Comparison of ENCODE assay signal across 18 cellular contexts in genomic region chr2:144111443-144111842, GRCh38.
DNase-seq lines count a peak whose midpoint lies in the region; ATAC-seq and TF ChIP-seq lines count a peak whose summit lies in the region.
"Had no signal": no experiment of that assay in that cellular context is flagged by ENCODE, and none has a peak within 500 bp of the region (broad histone marks: within the 10 kb centered on the region; RNA-seq: fewer than 3 reads in every experiment).

No MANE protein-coding gene starts in this region.

- TF ChIP-seq CTCF in HFFc6 (IDR thresholded peaks at IDR 0.05) (no peak), type B pancreatic cell (conservative IDR thresholded peaks at IDR 0.05) (no peak)

- H3K4me3 Mint-ChIP-seq in HFFc6 = peak overlapping the region; percentile 67
- H3K4me3 Mint-ChIP-seq in type B pancreatic cell = no peak overlapping the region
- H3K4me3 Mint-ChIP-seq: neural progenitor cell had no signal

- H3K27me3 Mint-ChIP-seq in HFFc6 (ENCODE audit: insufficient read depth) = no peaks in the 10 kb centered on the region; the same call in 1 of the 2 replicates
- H3K27me3 Mint-ChIP-seq in type B pancreatic cell = peaks cover 4% of the 10 kb centered on the region

- ATAC-seq in HG03460 (IDR thresholded peaks at IDR 0.05; ENCODE audit: unreplicated experiment) = no peak
- ATAC-seq in sciatic nerve = no peak
- ATAC-seq in HG03469 (IDR thresholded peaks at IDR 0.05; ENCODE audit: unreplicated experiment) = no peak

- DNase-seq in A172 (ENCODE audit: low spot score) (peak; percentile 87), HFFc6 (peak; percentile 93), astrocyte of the hippocampus (ENCODE audit: low read depth, low spot score) (peak; percentile 70), islet precursor cell (peak; percentile 80), sciatic nerve (ENCODE audit: low spot score) (no peak), type B pancreatic cell (ENCODE audit: extremely low spot score, unreplicated experiment) (no peak)
- DNase-seq: activated naive CD4-positive, alpha-beta T cell treated with anti-CD3 and anti-CD28 coated beads, Interleukin-2, amount 50 U/mL, for 16 hours; cortex of kidney; DMS 273 treated with DMSO at 0.1 percent for 48 hours; NCI-H1105 treated with DMSO at 0.1 percent for 48 hours; NCI-H510A; RPMI8226; stimulated activated CD4-positive, alpha-beta T cell treated with anti-CD3 and anti-CD28 coated beads, Interleukin-12 subunit alpha, Interleukin-12 subunit beta, amount 100 ng/mL, for 4 hours; T-helper 9 cell; tibial artery had no signal

- intact Hi-C loops in sciatic nerve (cut with DNase I) = no loop called here

- peaks cover 21% of the 10 kb centered on the region for H3K9me3 Mint-ChIP-seq in HFFc6
- peaks cover 4% of the 10 kb centered on the region for H3K9me3 Mint-ChIP-seq in type B pancreatic cell

- H3K36me3 Mint-ChIP-seq in HFFc6 (ENCODE audit: low read depth) (peaks cover 26% of the 10 kb centered on the region), type B pancreatic cell (no peaks in the 10 kb centered on the region)
- H3K36me3 Mint-ChIP-seq: neural progenitor cell had no signal

- H3K4me1 Mint-ChIP-seq in HFFc6 (ENCODE audit: low read depth) = peaks cover 60% of the 10 kb centered on the region
- H3K4me1 Mint-ChIP-seq in type B pancreatic cell (ENCODE audit: unreplicated experiment) = peaks cover 8% of the 10 kb centered on the region
- H3K4me1 Mint-ChIP-seq: neural progenitor cell had no signal

- H3K27ac Mint-ChIP-seq in HFFc6 = peak overlapping the region; percentile 74
- H3K27ac Mint-ChIP-seq in type B pancreatic cell = no peak overlapping the region
- H3K27ac Mint-ChIP-seq: neural progenitor cell had no signal

Comparison
In these comparisons a context has a peak if more than half of its experiments do, and no peak if none do; other contexts are left out.
1. DNase-seq: peak in A172 (single experiment), HFFc6 (single experiment), astrocyte of the hippocampus (single experiment) and islet precursor cell (single experiment); none in sciatic nerve (single experiment) and type B pancreatic cell (single experiment).